In genomic region chr19:2083174-2083854, GRCh38 we compare ENCODE assay signal across 1 cellular context.
TF ChIP-seq lines count a peak whose summit lies in the region.

No MANE protein-coding gene starts in this region.

TF ChIP-seq in GM12878, 131 proteins besides CTCF, POLR2A, EP300 and RAD21:
- TF ChIP-seq IKZF2 (IDR thresholded peaks at IDR 0.05) (peak in 1 of 2 experiments; percentile 32; a peak in 1 of 4 replicates), IKZF1 (conservative IDR thresholded peaks at IDR 0.05) (no peak; the same call in 1 of the 2 replicates), REST (IDR thresholded peaks at IDR 0.05; ENCODE audit: low read depth, low read length) (no peak), NKRF (conservative IDR thresholded peaks at IDR 0.05) (peak; percentile 30), E2F4 (IDR thresholded peaks at IDR 0.05; ENCODE audit: low read depth, low read length) (no peak), SUPT20H (IDR thresholded peaks at IDR 0.05; ENCODE audit: borderline replicate concordance, control insufficient read depth, low read depth, low read length) (no peak), TCF12 (IDR thresholded peaks at IDR 0.05; ENCODE audit: low read depth, low read length) (0 out of 2 replicates have a peak, but pooled peaks have one; percentile 3), FOXM1 (IDR thresholded peaks at IDR 0.05; ENCODE audit: low read depth, low read length) (no peak), SIN3A (IDR thresholded peaks at IDR 0.05; ENCODE audit: low read depth, low read length) (0 out of 2 replicates have a peak, but pooled peaks have one; percentile 38), TBL1XR1 (IDR thresholded peaks at IDR 0.05; ENCODE audit: low read depth, low read length) (no peak; the same call in 1 of the 2 replicates), LARP7 (IDR thresholded peaks at IDR 0.05) (peak; percentile 53; the same call in 1 of the 2 replicates), DPF2 (IDR thresholded peaks at IDR 0.05) (peak; percentile 13; the same call in 1 of the 2 replicates), HDGF (IDR thresholded peaks at IDR 0.05) (0 out of 2 replicates have a peak, but pooled peaks have one; percentile 58), RBBP5 (conservative IDR thresholded peaks at IDR 0.05) (no peak), SRF (IDR thresholded peaks at IDR 0.05; ENCODE audit: low read depth in 2 of 2, low read length in 2 of 2) (0 out of 4 replicates have a peak, but pooled peaks of 1 of the 2 experiments have one; percentile 14), MLLT1 (IDR thresholded peaks at IDR 0.05) (peak; percentile 62), POLR2AphosphoS5 (IDR thresholded peaks at IDR 0.05; ENCODE audit: low read length) (peak; percentile 82; the same call in 1 of the 2 replicates), TAF1 (IDR thresholded peaks at IDR 0.05; ENCODE audit: borderline replicate concordance, low read depth, low read length) (peak; percentile 49; the same call in 1 of the 2 replicates), SMAD1 (IDR thresholded peaks at IDR 0.05; ENCODE audit: low read depth, partially characterized antibody) (peak; percentile 14), NFIC (IDR thresholded peaks at IDR 0.05; ENCODE audit: low read depth, low read length) (no peak; the same call in 1 of the 2 replicates), EED (IDR thresholded peaks at IDR 0.05; ENCODE audit: low read depth) (peak; percentile 33; the same call in 1 of the 2 replicates), NR2F1 (conservative IDR thresholded peaks at IDR 0.05) (no peak; the same call in 1 of the 2 replicates), TCF3 (IDR thresholded peaks at IDR 0.05; ENCODE audit: borderline replicate concordance, insufficient read depth, low read depth, low read length) (peak; percentile 36; the same call in 1 of the 2 replicates), SKIL (IDR thresholded peaks at IDR 0.05; ENCODE audit: low read depth, poor library complexity, severe bottlenecking) (no peak), ZNF687 (IDR thresholded peaks at IDR 0.05) (peak; percentile 17; the same call in 1 of the 2 replicates), EGR1 (IDR thresholded peaks at IDR 0.05; ENCODE audit: borderline replicate concordance in 1 of 2, low read depth in 2 of 2, low read length in 2 of 2) (peak in 1 of 2 experiments; percentile 15; a peak in 1 of 3 replicates), BHLHE40 (IDR thresholded peaks at IDR 0.05; ENCODE audit: borderline replicate concordance in 1 of 2, low read depth in 2 of 2, low read length in 1 of 2) (0 out of 4 replicates have a peak, but pooled peaks of 1 of the 2 experiments have one; percentile 14)
